9 cellular contexts compared by ENCODE assay signal in genomic region chr11:68659158-68659921, GRCh38. TPM values are rescaled to one million over a fixed set of nuclear protein-coding genes. Genes with fewer than 3 reads are reported as not detected.
DNase-seq lines count a peak whose midpoint lies in the region; ATAC-seq and TF ChIP-seq lines count a peak whose summit lies in the region.
"Had no signal": no experiment of that assay in that cellular context is flagged by ENCODE, and none has a peak within 500 bp of the region (broad histone marks: within the 10 kb centered on the region; RNA-seq: fewer than 3 reads in every experiment).

No MANE protein-coding gene starts in this region.

- no peak overlapping the region for H3K27ac ChIP-seq in sigmoid colon

- DNase-seq in HCEC 1CT (peak; percentile 66), RPMI7951 (ENCODE audit: low read depth) (peak; percentile 97), foreskin fibroblast (peak; percentile 97 to 99), sigmoid colon (peak; percentile 78), OCI-M2 (lab: John Stamatoyannopoulos, UW; ENCODE audit: unreplicated experiment) (no peak)
- no peak for DNase-seq in activated T-cell treated with anti-CD3 and anti-CD28 coated beads, Interleukin-2, amount 50 U/mL, for 72 hours
- no peak for DNase-seq in activated CD4-positive, alpha-beta T cell treated with anti-CD3 and anti-CD28 coated beads, Interleukin-2, amount 50 U/mL, for 1 hour

- intact Hi-C loops in sigmoid colon (cut with DNase I), result no loop called here

- H3K9me3 Mint-ChIP-seq in activated T-cell treated with anti-CD3 and anti-CD28 coated beads, Interleukin-2, amount 50 U/mL, for 72 hours, result no peaks in the 10 kb centered on the region
- H3K9me3 Mint-ChIP-seq: dendritic cell treated with granulocyte-macrophage colony-stimulating factor and Interleukin-4, amounts not matched to agents 40 ng/mL and 50 ng/mL, for 4 days had no signal

- H3K9me3 ChIP-seq in sigmoid colon, result peaks cover 0 to 6% (median 1%) of the 10 kb centered on the region in 4 donors

- TF ChIP-seq CTCF in foreskin fibroblast (IDR thresholded peaks at IDR 0.05; ENCODE audit: low read depth, low read length) (no peak), sigmoid colon (IDR thresholded peaks at IDR 0.05) (no peak)

- no peaks in the 10 kb centered on the region for H3K27me3 Mint-ChIP-seq in activated T-cell treated with anti-CD3 and anti-CD28 coated beads, Interleukin-2, amount 50 U/mL, for 72 hours (ENCODE audit: low read depth)
- H3K27me3 Mint-ChIP-seq: dendritic cell treated with granulocyte-macrophage colony-stimulating factor and Interleukin-4, amounts not matched to agents 40 ng/mL and 50 ng/mL, for 4 days had no signal

- TF ChIP-seq EP300 in sigmoid colon (IDR thresholded peaks at IDR 0.05), result no peak

- TF ChIP-seq POLR2A in sigmoid colon (IDR thresholded peaks at IDR 0.05), result no peak

- no peak for ATAC-seq in activated T-cell treated with anti-CD3 and anti-CD28 coated beads, Interleukin-2, amount 50 U/mL, for 72 hours (replicated peaks in 1 of 2)
- no peak for ATAC-seq in HG02970 (IDR thresholded peaks at IDR 0.05; ENCODE audit: low FRiP score, unreplicated experiment)

- peaks cover 0 to 13% (median 0%) of the 10 kb centered on the region in 3 donors for H3K27me3 ChIP-seq in sigmoid colon

- 60 to 74% methylated on average over 22 of the region's 22 CpGs for WGBS in sigmoid colon, 2 donors

- no peak overlapping the region for H3K27ac Mint-ChIP-seq in activated T-cell treated with anti-CD3 and anti-CD28 coated beads, Interleukin-2, amount 50 U/mL, for 72 hours
- H3K27ac Mint-ChIP-seq: dendritic cell treated with granulocyte-macrophage colony-stimulating factor and Interleukin-4, amounts not matched to agents 40 ng/mL and 50 ng/mL, for 4 days had no signal

- H3K4me3 Mint-ChIP-seq in activated T-cell treated with anti-CD3 and anti-CD28 coated beads, Interleukin-2, amount 50 U/mL, for 72 hours, result no peak overlapping the region
- H3K4me3 Mint-ChIP-seq: dendritic cell treated with granulocyte-macrophage colony-stimulating factor and Interleukin-4, amounts not matched to agents 40 ng/mL and 50 ng/mL, for 4 days had no signal

- H3K4me1 Mint-ChIP-seq in activated T-cell treated with anti-CD3 and anti-CD28 coated beads, Interleukin-2, amount 50 U/mL, for 72 hours (ENCODE audit: low read depth), result no peaks in the 10 kb centered on the region

- no peaks in the 10 kb centered on the region for H3K36me3 ChIP-seq in sigmoid colon

- H3K4me1 ChIP-seq in sigmoid colon, result peaks cover 0 to 6% (median 2%) of the 10 kb centered on the region in 4 donors

- H3K36me3 Mint-ChIP-seq in activated T-cell treated with anti-CD3 and anti-CD28 coated beads, Interleukin-2, amount 50 U/mL, for 72 hours (ENCODE audit: insufficient read depth in 2 of 2), result peaks cover 0 to 2% of the 10 kb centered on the region in 2 donors

- H3K4me3 ChIP-seq in foreskin fibroblast (ENCODE audit: low read depth in 1 of 2, low read length in 2 of 2) (peak overlapping the region in 1 of 2 donors; percentile 5), sigmoid colon (no peak overlapping the region)

RNA-seq across cellular contexts. Expression of gene GAL, which starts 25.0 kb away (rescaled TPM):
- not detected in 2 replicates for total RNA-seq in RPMI7951 (2014; rRNA removed; shearing (Covaris generic))
- 10 to 100 TPM in 3 of 4 donors, 1 to 10 TPM in 1; 4.1 to 11.8 (median 11.4) TPM for total RNA-seq in sigmoid colon
- 10 to 100 TPM in 1 of 3 donors, not detected in 2; 12.9 TPM for polyA plus RNA-seq in sigmoid colon
- under 1 TPM; 0.42 to 0.53 TPM for total RNA-seq in activated T-cell treated with anti-CD3 and anti-CD28 coated beads, Interleukin-2, amount 50 U/mL, for 72 hours

Comparison
In these comparisons a context has a peak if more than half of its experiments do, and no peak if none do; other contexts are left out.
1. DNase-seq: peak in HCEC 1CT (single experiment), RPMI7951 (single experiment), foreskin fibroblast (2 of 2) and sigmoid colon (single experiment); none in activated T-cell treated with anti-CD3 and anti-CD28 coated beads, Interleukin-2, amount 50 U/mL, for 72 hours (0 of 2), activated CD4-positive, alpha-beta T cell treated with anti-CD3 and anti-CD28 coated beads, Interleukin-2, amount 50 U/mL, for 1 hour (single experiment) and OCI-M2 (single experiment).